Comparison of ENCODE assay signal across 30 cellular contexts in the genomic region with DNA sequence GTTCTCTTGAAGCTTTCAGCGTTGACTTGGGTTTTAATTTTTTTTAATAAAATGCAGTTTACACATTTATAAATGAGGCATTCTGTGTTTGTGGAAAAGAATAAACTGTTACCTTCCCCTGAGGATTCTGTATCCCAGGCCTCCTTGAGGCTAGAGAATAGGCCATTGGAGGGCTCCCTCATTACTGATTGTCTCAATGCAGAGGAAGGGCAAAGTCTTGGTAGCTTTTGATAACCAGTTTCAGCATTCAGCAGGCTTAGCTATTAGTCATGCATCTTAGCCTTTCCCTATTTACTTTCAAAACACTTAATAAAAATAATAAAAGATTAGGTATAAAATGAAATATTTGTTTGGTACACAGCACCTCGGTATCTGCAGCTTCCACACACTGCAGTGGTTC. TPM values are rescaled to one million over a fixed set of nuclear protein-coding genes. Genes with fewer than 3 reads are reported as not detected.
"Had no signal": no experiment of that assay in that cellular context is flagged by ENCODE, and none has a peak within 500 bp of the region (broad histone marks: within the 10 kb centered on the region; RNA-seq: fewer than 3 reads in every experiment).

No MANE protein-coding gene starts in this region.

- H3K4me1 Mint-ChIP-seq: activated CD4-positive, alpha-beta T cell treated with anti-CD3 and anti-CD28 coated beads, Interleukin-2, amount 10 ng/mL, durations not matched to agents 24 days and 14 days; activated naive CD8-positive, alpha-beta T cell treated with anti-CD3 and anti-CD28 coated beads for 36 hours; activated T-helper 17 cell treated with anti-CD3 and anti-CD28 coated beads, Interleukin-2, amount 50 U/mL, for 72 hours had no signal

- DNase-seq: activated CD4-positive, alpha-beta T cell treated with anti-CD3 and anti-CD28 coated beads, Interleukin-2, amount 10 ng/mL, durations not matched to agents 24 days and 14 days; activated CD4-positive, alpha-beta T cell treated with anti-CD3 and anti-CD28 coated beads, Interleukin-2, amount 50 U/mL, for 4 hours; activated CD8-positive, alpha-beta T cell treated with anti-CD3 and anti-CD28 coated beads for 36 hours; activated effector memory CD4-positive, alpha-beta T cell treated with anti-CD3 and anti-CD28 coated beads, Interleukin-2, amount 50 U/mL, for 16 hours; activated naive CD4-positive, alpha-beta T cell; activated naive CD4-positive, alpha-beta T cell treated with anti-CD3 and anti-CD28 coated beads, Interleukin-2, amount 50 U/mL, for 16 hours; activated naive CD8-positive, alpha-beta T cell treated with anti-CD3 and anti-CD28 coated beads for 36 hours; activated T-cell treated with anti-CD3 and anti-CD28 coated beads, Interleukin-2, amount 50 U/mL, for 1 hour; activated T-cell treated with anti-CD3 and anti-CD28 coated beads, Interleukin-2, amount 50 U/mL, for 72 hours; amniotic stem cell; aorta; NCI-H1092 treated with DMSO at 0.1 percent for 48 hours; NCI-H1417; NCI-H187 treated with DMSO at 0.1 percent for 48 hours; NCI-H2081; NCI-H2171 treated with DMSO at 0.1 percent for 48 hours; NCI-H226; NCI-H446 treated with DMSO at 0.1 percent for 48 hours; NCI-H524; NCI-H69; NCI-H82; SHP77; SJCRH30; SK-N-SH had no signal

- H3K36me3 ChIP-seq: breast epithelium, SJCRH30 had no signal

- ATAC-seq: activated CD8-positive, alpha-beta T cell treated with anti-CD3 and anti-CD28 coated beads for 36 hours; activated T-cell treated with anti-CD3 and anti-CD28 coated beads, Interleukin-2, amount 50 U/mL, for 72 hours; activated T-helper 17 cell treated with anti-CD3 and anti-CD28 coated beads, Interleukin-2, amount 50 U/mL, for 72 hours; K562; Panc1 had no signal

- H3K27me3 Mint-ChIP-seq: activated CD4-positive, alpha-beta T cell treated with anti-CD3 and anti-CD28 coated beads, Interleukin-2, amount 10 ng/mL, durations not matched to agents 24 days and 14 days; activated CD8-positive, alpha-beta T cell treated with anti-CD3 and anti-CD28 coated beads for 36 hours; activated naive CD8-positive, alpha-beta T cell treated with anti-CD3 and anti-CD28 coated beads for 36 hours; activated T-helper 17 cell treated with anti-CD3 and anti-CD28 coated beads, Interleukin-2, amount 50 U/mL, for 72 hours had no signal

- H3K4me1 ChIP-seq: breast epithelium, SJCRH30 had no signal

- H3K4me3 ChIP-seq: breast epithelium, K562, SJCRH30 had no signal

- H3K9ac ChIP-seq: SK-N-SH had no signal

- H3K27me3 ChIP-seq: breast epithelium, SJCRH30 had no signal

- H3K9me3 Mint-ChIP-seq: activated CD4-positive, alpha-beta T cell treated with anti-CD3 and anti-CD28 coated beads, Interleukin-2, amount 10 ng/mL, durations not matched to agents 24 days and 14 days; activated CD8-positive, alpha-beta T cell treated with anti-CD3 and anti-CD28 coated beads for 36 hours; activated naive CD8-positive, alpha-beta T cell treated with anti-CD3 and anti-CD28 coated beads for 36 hours; activated T-cell treated with anti-CD3 and anti-CD28 coated beads, Interleukin-2, amount 50 U/mL, for 72 hours; activated T-helper 17 cell treated with anti-CD3 and anti-CD28 coated beads, Interleukin-2, amount 50 U/mL, for 72 hours; T-helper 1 cell treated with Interleukin-12 subunit alpha and Interleukin-12 subunit beta and Interleukin-4 antibody, amounts not matched to agents 30 μg/mL and 1 μg/mL, for 36 hours; T-helper 2 cell treated with Interferon-gamma antibody and Interleukin-4, amounts not matched to agents 5 μg/mL and 100 μg/mL, for 36 hours had no signal

- H3K27ac ChIP-seq: breast epithelium, SJCRH30 had no signal

- H3K9me3 ChIP-seq: breast epithelium, SJCRH30, SK-N-SH had no signal

- H3K4me3 Mint-ChIP-seq: activated CD4-positive, alpha-beta T cell treated with anti-CD3 and anti-CD28 coated beads, Interleukin-2, amount 10 ng/mL, durations not matched to agents 24 days and 14 days; activated CD8-positive, alpha-beta T cell treated with anti-CD3 and anti-CD28 coated beads for 36 hours; activated naive CD8-positive, alpha-beta T cell treated with anti-CD3 and anti-CD28 coated beads for 36 hours; activated T-cell treated with anti-CD3 and anti-CD28 coated beads, Interleukin-2, amount 50 U/mL, for 72 hours; activated T-helper 17 cell treated with anti-CD3 and anti-CD28 coated beads, Interleukin-2, amount 50 U/mL, for 72 hours; T-helper 1 cell treated with Interleukin-12 subunit alpha and Interleukin-12 subunit beta and Interleukin-4 antibody, amounts not matched to agents 30 μg/mL and 1 μg/mL, for 36 hours; T-helper 2 cell treated with Interferon-gamma antibody and Interleukin-4, amounts not matched to agents 5 μg/mL and 100 μg/mL, for 36 hours had no signal

- H3K27ac Mint-ChIP-seq: activated CD4-positive, alpha-beta T cell treated with anti-CD3 and anti-CD28 coated beads, Interleukin-2, amount 10 ng/mL, durations not matched to agents 24 days and 14 days; activated CD8-positive, alpha-beta T cell treated with anti-CD3 and anti-CD28 coated beads for 36 hours; activated naive CD8-positive, alpha-beta T cell treated with anti-CD3 and anti-CD28 coated beads for 36 hours; activated T-cell treated with anti-CD3 and anti-CD28 coated beads, Interleukin-2, amount 50 U/mL, for 72 hours; activated T-helper 17 cell treated with anti-CD3 and anti-CD28 coated beads, Interleukin-2, amount 50 U/mL, for 72 hours; T-helper 1 cell treated with Interleukin-12 subunit alpha and Interleukin-12 subunit beta and Interleukin-4 antibody, amounts not matched to agents 30 μg/mL and 1 μg/mL, for 36 hours; T-helper 2 cell treated with Interferon-gamma antibody and Interleukin-4, amounts not matched to agents 5 μg/mL and 100 μg/mL, for 36 hours had no signal

- FAIRE-seq: K562 had no signal

RNA-seq across cellular contexts. Expression of gene OTX1, which starts 58.1 kb away (rescaled TPM):
- total RNA-seq: activated CD4-positive, alpha-beta T cell treated with anti-CD3 and anti-CD28 coated beads, Interleukin-2, amount 10 ng/mL, durations not matched to agents 24 days and 14 days; activated CD8-positive, alpha-beta T cell treated with anti-CD3 and anti-CD28 coated beads for 36 hours; activated naive CD8-positive, alpha-beta T cell treated with anti-CD3 and anti-CD28 coated beads for 36 hours; activated T-helper 17 cell treated with anti-CD3 and anti-CD28 coated beads, Interleukin-2, amount 50 U/mL, for 72 hours; aorta; breast epithelium had no signal
- polyA plus RNA-seq: aorta had no signal
